Comparison of ENCODE assay signal across 1 cellular context in genomic region chr18:57267368-57267767, GRCh38.
TF ChIP-seq lines count a peak whose summit lies in the region.

No MANE protein-coding gene starts in this region.

TF ChIP-seq in GM23338, 12 proteins besides CTCF, POLR2A, EP300 and RAD21 (continued from another document):
- TF ChIP-seq ZNF462 (CRISPR knock-in tag; IDR thresholded peaks at IDR 0.05) (no peak), REST (IDR thresholded peaks at IDR 0.05; ENCODE audit: unreplicated experiment) (no peak)
